Comparison of ENCODE assay signal across 5 cellular contexts in genomic region chr4:21367567-21367966, GRCh38.
"Had no signal": no experiment of that assay in that cellular context is flagged by ENCODE, and none has a peak within 500 bp of the region (broad histone marks: within the 10 kb centered on the region; RNA-seq: fewer than 3 reads in every experiment).

No MANE protein-coding gene starts in this region.

- DNase-seq: IMR-90, KBM-7 had no signal

- ATAC-seq: HepG2, K562 had no signal

- H3K4me3 ChIP-seq: K562 had no signal

- H3K27ac ChIP-seq: HL-60 had no signal
